In genomic region chr2:25160376-25160775, GRCh38 we compare ENCODE assay signal across 15 cellular contexts. TPM values are rescaled to one million over a fixed set of nuclear protein-coding genes. Genes with fewer than 3 reads are reported as not detected.
A peak's percentile ranks its signal among the peaks of the same experiment; 100 is the strongest.
DNase-seq lines count a peak whose midpoint lies in the region; ATAC-seq, FAIRE-seq and TF ChIP-seq lines count a peak whose summit lies in the region.
"Had no signal": no experiment of that assay in that cellular context is flagged by ENCODE, and none has a peak within 500 bp of the region (broad histone marks: within the 10 kb centered on the region; RNA-seq: fewer than 3 reads in every experiment).

No MANE protein-coding gene starts in this region.

- H3K14ac ChIP-seq in H1 (ENCODE audit: insufficient read length) (no peak overlapping the region), trophoblast cell (ENCODE audit: low read length) (peak overlapping the region; percentile 2)

- H2AFZ ChIP-seq in H1 (ENCODE audit: low read length) (no peak overlapping the region), trophoblast cell (ENCODE audit: insufficient read depth, low read length, poor library complexity) (no peak overlapping the region)

- peak overlapping the region; percentile 9; the same call in 1 of the 2 replicates for H2BK5ac ChIP-seq in H1 (ENCODE audit: low read depth, low read length)
- H2BK5ac ChIP-seq in trophoblast cell (ENCODE audit: low read depth, low read length, poor library complexity): no peak overlapping the region

- CTCF ChIA-PET in CD4-positive, alpha-beta memory T cell (lab: Charles Lee; ENCODE audit: partially characterized antibody): no interaction called here
- CTCF ChIA-PET in H1 (lab: Charles Lee; ENCODE audit: partially characterized antibody): interaction anchor here (1.0 to 1.5 kb wide), 5 partner anchors 13 to 185 kb away, joined by 3 to 4 read pairs (median 4); no protein-coding TSS in a partner anchor

- no peak for DNase-seq in CD4-positive, alpha-beta memory T cell
- no peak for DNase-seq in GM12891 (ENCODE audit: insufficient read length, low spot score)
- no peak for DNase-seq in H1 (ENCODE audit: low read depth in 1 of 2, low spot score in 2 of 2)
- DNase-seq in trophoblast cell: no peak
- no peak for DNase-seq in H4 (ENCODE audit: low spot score)
- DNase-seq: NCI-H187 treated with DMSO at 0.1 percent for 48 hours, NCI-H446 treated with DMSO at 0.1 percent for 48 hours had no signal

- WGBS in H1 (ENCODE audit: extremely low coverage in 1 of 2, insufficient coverage in 1 of 2, insufficient read length in 1 of 2, insufficient replicate concordance in 2 of 2, low coverage in 1 of 2, low lambda C conversion rate in 2 of 2, missing lambda C conversion rate in 1 of 2), 2 experiments: 91% methylated on average over 10 of the region's 10 CpGs; no CpG with 5 or more reads in 1 of the 2 experiments
- WGBS in trophoblast cell (ENCODE audit: extremely low coverage, insufficient coverage, insufficient read length): no CpG with 5 or more reads among the region's 10 CpGs

- H2BK20ac ChIP-seq in H1 (ENCODE audit: low read length): peak overlapping the region; percentile 9; the same call in 1 of the 2 replicates

- POLR2A ChIA-PET in CD4-positive, alpha-beta memory T cell (lab: Charles Lee; ENCODE audit: partially characterized antibody): no interaction called here
- POLR2A ChIA-PET in H1 (lab: Charles Lee; ENCODE audit: partially characterized antibody): no interaction called here

- H3K4me1 Mint-ChIP-seq in CD4-positive, alpha-beta memory T cell: peaks cover 3 to 9% (median 6%) of the 10 kb centered on the region in 4 donors

- H3K27ac ChIP-seq in CD4-positive, alpha-beta memory T cell (ENCODE audit: low read depth, low read length): no peak overlapping the region
- H3K27ac ChIP-seq in H1 (ENCODE audit: low read depth, low read length) (no peak overlapping the region), trophoblast cell (ENCODE audit: low read depth, low read length) (peak overlapping the region; percentile 19)
- H3K27ac ChIP-seq: SJCRH30 had no signal

- peak overlapping the region in 2 of 7 donors; percentile 68 to 86 for H3K27ac Mint-ChIP-seq in CD4-positive, alpha-beta memory T cell

- TF ChIP-seq POLR2A in GM12891 (IDR thresholded peaks at IDR 0.05; ENCODE audit: low read depth, low read length) (peak; percentile 11; the same call in 1 of the 2 replicates), H1 (IDR thresholded peaks at IDR 0.05; ENCODE audit: control extremely low read depth in 1 of 2, low read depth in 2 of 2, low read length in 2 of 2) (no peak)

- H3K56ac ChIP-seq in H1 (replicated peaks; ENCODE audit: insufficient read length, low read depth, low read length): no peak overlapping the region

- H3K4me2 ChIP-seq in H1 (ENCODE audit: insufficient read depth in 1 of 2, low read depth in 2 of 2, low read length in 2 of 2) (no peak overlapping the region), trophoblast cell (ENCODE audit: low read length) (peak overlapping the region; percentile 10)

- H4K91ac ChIP-seq in H1 (replicated peaks; ENCODE audit: insufficient read length, low read length) (no peak overlapping the region), trophoblast cell (ENCODE audit: low read depth, low read length) (peak overlapping the region; percentile 20)

- H3K27me3 Mint-ChIP-seq in CD4-positive, alpha-beta memory T cell: peaks cover 0 to 2% of the 10 kb centered on the region in 2 donors

- no peak for TF ChIP-seq CTCF in H1 (IDR thresholded peaks at IDR 0.05; ENCODE audit: control extremely low read depth in 1 of 3, insufficient read depth in 1 of 3, low read depth in 1 of 3, low read length in 3 of 3)

- no peak overlapping the region for H4K12ac ChIP-seq in trophoblast cell (ENCODE audit: low read depth, low read length)

- no peak overlapping the region for H3K23ac ChIP-seq in H1 (ENCODE audit: insufficient read length)
- H3K23ac ChIP-seq in trophoblast cell (ENCODE audit: low read length): no peak overlapping the region

- FAIRE-seq in GM12891 (lab: Jason Lieb, UNC) (no peak), H1 (lab: Jason Lieb, UNC) (no peak)
- FAIRE-seq: endometrium had no signal

- H3K4ac ChIP-seq in H1 (replicated peaks; ENCODE audit: insufficient read length, low read depth, low read length) (no peak overlapping the region), trophoblast cell (ENCODE audit: low read depth, low read length) (no peak overlapping the region)

- no peaks in the 10 kb centered on the region for H3K27me3 ChIP-seq in CD4-positive, alpha-beta memory T cell (ENCODE audit: insufficient read depth, low read length)
- H3K27me3 ChIP-seq in H1 (replicated peaks in 1 of 4; ENCODE audit: control insufficient read depth in 3 of 4, extremely low read depth in 1 of 4, insufficient read depth in 3 of 4, low read length in 3 of 4) (0 out of 7 replicates have a peak, but pooled peaks cover 0 to under 1% (median 0%) of the 10 kb centered on the region in 4 experiments), trophoblast cell (ENCODE audit: insufficient read depth, low read length) (no peaks in the 10 kb centered on the region)
- H3K27me3 ChIP-seq: right atrium auricular region, testis had no signal

- no peak overlapping the region for H3K4me3 ChIP-seq in CD4-positive, alpha-beta memory T cell (ENCODE audit: low read length in 2 of 2)
- no peak overlapping the region for H3K4me3 ChIP-seq in H1 (ENCODE audit: extremely low read depth in 1 of 4, insufficient read depth in 2 of 4, low read depth in 3 of 4, low read length in 4 of 4)
- no peak overlapping the region for H3K4me3 ChIP-seq in trophoblast cell (ENCODE audit: low read depth, low read length)
- H3K4me3 ChIP-seq: SJCRH30 had no signal

- TF ChIP-seq EP300 in H1 (IDR thresholded peaks at IDR 0.05; ENCODE audit: borderline replicate concordance in 1 of 2, low read depth in 2 of 2, low read length in 2 of 2): no peak

- H3K23me2 ChIP-seq in H1 (ENCODE audit: low read depth, low read length): no peaks in the 10 kb centered on the region

- no peak overlapping the region for H2AK5ac ChIP-seq in H1 (ENCODE audit: low read depth, low read length)
- no peak overlapping the region for H2AK5ac ChIP-seq in trophoblast cell (ENCODE audit: low read length)

- intact Hi-C loops in CD4-positive, alpha-beta memory T cell (cut with micrococcal nuclease): loop anchor here (10.0 kb wide), 1 partner anchor 114 kb away; no protein-coding TSS in a partner anchor

- TF ChIP-seq RAD21 in H1 (IDR thresholded peaks at IDR 0.05 in 1 of 2, conservative IDR thresholded peaks at IDR 0.05 in 1 of 2; ENCODE audit: low read depth in 2 of 2, low read length in 2 of 2): no peak

- no peak overlapping the region for H4K5ac ChIP-seq in H1 (ENCODE audit: insufficient read length, low read depth, low read length)

- no peaks in the 10 kb centered on the region; the same call in 1 of the 2 replicates for H3K79me1 ChIP-seq in H1 (ENCODE audit: low read depth, low read length)
- H3K79me1 ChIP-seq in trophoblast cell (ENCODE audit: low read length): peaks cover 3% of the 10 kb centered on the region

- H3K18ac ChIP-seq in H1 (ENCODE audit: extremely low read depth, low read length): no peak overlapping the region
- no peak overlapping the region for H3K18ac ChIP-seq in trophoblast cell (ENCODE audit: low read length)

- no peaks in the 10 kb centered on the region for H3K9me3 Mint-ChIP-seq in CD4-positive, alpha-beta memory T cell

- no peak overlapping the region for H4K8ac ChIP-seq in H1 (ENCODE audit: extremely low read depth, insufficient read depth, low read length)
- peak overlapping the region; percentile 17 for H4K8ac ChIP-seq in trophoblast cell (ENCODE audit: low read depth, low read length)

- H4K20me1 ChIP-seq in H1 (replicated peaks in 1 of 2; ENCODE audit: control insufficient read depth in 1 of 2, insufficient read depth in 2 of 2, low read length in 2 of 2): no peaks in the 10 kb centered on the region

- H2BK12ac ChIP-seq in H1 (ENCODE audit: low read depth, low read length) (no peak overlapping the region), trophoblast cell (ENCODE audit: low read length) (no peak overlapping the region)

- no peaks in the 10 kb centered on the region for H3K79me2 ChIP-seq in H1 (ENCODE audit: control insufficient read depth in 1 of 2, insufficient read depth in 2 of 2, low read length in 2 of 2)
- no peaks in the 10 kb centered on the region for H3K79me2 ChIP-seq in trophoblast cell (ENCODE audit: control insufficient read depth, insufficient read depth, low read length, poor library complexity)

- H3K4me3 Mint-ChIP-seq in CD4-positive, alpha-beta memory T cell: peak overlapping the region; percentile 62 to 78 (median 70)

- H3K9ac ChIP-seq in H1 (replicated peaks in 1 of 4; ENCODE audit: extremely low read depth in 1 of 4, low read depth in 3 of 4, low read length in 3 of 4): no peak overlapping the region
- H3K9ac ChIP-seq in trophoblast cell (ENCODE audit: low read length): peak overlapping the region; percentile 15

- H3K9me3 ChIP-seq in CD4-positive, alpha-beta memory T cell (ENCODE audit: control insufficient read depth in 1 of 2, low read length in 2 of 2): no peaks in the 10 kb centered on the region
- no peaks in the 10 kb centered on the region for H3K9me3 ChIP-seq in H1 (ENCODE audit: insufficient read depth in 2 of 2, low read depth in 1 of 2, low read length in 1 of 2)
- peaks cover 6% of the 10 kb centered on the region for H3K9me3 ChIP-seq in trophoblast cell (ENCODE audit: insufficient read depth, low read depth, low read length)
- H3K9me3 ChIP-seq: right atrium auricular region, SJCRH30, testis had no signal

- H2BK120ac ChIP-seq in H1 (replicated peaks; ENCODE audit: low read depth, low read length): no peak overlapping the region
- no peak overlapping the region for H2BK120ac ChIP-seq in trophoblast cell (ENCODE audit: insufficient read depth, low read length, poor library complexity)

- H2BK15ac ChIP-seq in H1 (ENCODE audit: low read length): peak overlapping the region; percentile 36; the same call in 1 of the 2 replicates

- no peaks in the 10 kb centered on the region for H3K36me3 ChIP-seq in CD4-positive, alpha-beta memory T cell (ENCODE audit: insufficient read depth, low read length)
- H3K36me3 ChIP-seq in H1 (ENCODE audit: control insufficient read depth in 2 of 4, insufficient read depth in 4 of 4, low read length in 3 of 4) (no peaks in the 10 kb centered on the region), trophoblast cell (ENCODE audit: control insufficient read depth in 1 of 2, insufficient read depth in 2 of 2, low read length in 2 of 2) (no peaks in the 10 kb centered on the region)
- H3K36me3 ChIP-seq: right atrium auricular region, SJCRH30 had no signal

- peaks cover 12% of the 10 kb centered on the region for H3K4me1 ChIP-seq in CD4-positive, alpha-beta memory T cell (ENCODE audit: insufficient read depth, low read length)
- H3K4me1 ChIP-seq in H1 (replicated peaks in 1 of 4; ENCODE audit: control insufficient read depth in 3 of 4, insufficient read depth in 4 of 4, low read length in 3 of 4): peaks cover 0 to 11% (median 0%) of the 10 kb centered on the region in 4 experiments; a peak in 3 of 7 replicates
- peaks cover 12 to 18% of the 10 kb centered on the region in 2 experiments for H3K4me1 ChIP-seq in trophoblast cell (ENCODE audit: control insufficient read depth in 1 of 2, insufficient read depth in 2 of 2, low read length in 2 of 2)
- H3K4me1 ChIP-seq: right atrium auricular region, testis had no signal

- H3K36me3 Mint-ChIP-seq in CD4-positive, alpha-beta memory T cell: no peaks in the 10 kb centered on the region

- ATAC-seq in GM19351 (IDR thresholded peaks at IDR 0.05; ENCODE audit: unreplicated experiment) (no peak), HG02884 (IDR thresholded peaks at IDR 0.05; ENCODE audit: unreplicated experiment) (no peak)

RNA-seq across cellular contexts. Expression of gene POMC, which starts 8.0 kb away (rescaled TPM):
- 1 to 10 TPM; 3.1 to 3.6 TPM for total RNA-seq in CD4-positive, alpha-beta memory T cell
- 1 to 10 TPM; 4.3 to 5.5 TPM for polyA plus RNA-seq in CD4-positive, alpha-beta memory T cell
- 11.1 TPM for polyA plus RNA-seq in GM12891 (2012; ENCODE audit: low read depth, missing spikeins)
- total RNA-seq in H1 (2021; fragmentation: NEBNext Ultra II Directional; extraction: Animal tissue kit (Norgen Biotek cat#: 25700)): 1.7 and 2.2 TPM in 2 replicates
- 4.7 and 6.1 TPM in 2 replicates for polyA plus RNA-seq in H1 (2011; rRNA removed)
- polyA plus RNA-seq in H1 (2011; cell fraction: cytosol; rRNA removed): 4.8 TPM
- 4.0 TPM for polyA plus RNA-seq in H1 (2011; cell fraction: nucleus; rRNA removed)
- polyA plus RNA-seq in H1 (2012, experiment 1 of 2): 2.5 to 3.1 TPM (median 3.0 TPM) in 3 of 4 replicates, not detected in the other
- polyA plus RNA-seq in H1 (2012, experiment 2 of 2): 2.4 TPM
- polyA plus RNA-seq in H1 (2013, experiment 1 of 2): 4.6 TPM
- polyA plus RNA-seq in H1 (2013, experiment 2 of 2): 4.0 TPM
- polyA minus RNA-seq in H1 (2011; rRNA and poly(A)+ RNA removed): 0.32 and 0.71 TPM in 2 replicates
- 3.2 TPM for polyA minus RNA-seq in H1 (2011; cell fraction: cytosol; rRNA and poly(A)+ RNA removed)
- polyA minus RNA-seq in H1 (2011; cell fraction: nucleus; rRNA and poly(A)+ RNA removed): 1.7 TPM
- 1.0 TPM in 2 replicates for polyA plus RNA-seq in trophoblast cell (2013)
- total RNA-seq in H4 (2014; rRNA removed; shearing (Covaris generic)): not detected in 2 replicates
- total RNA-seq: M059J, SJCRH30 had no signal
- polyA plus RNA-seq: neural cell had no signal
